In genomic region chr18:7579923-7580542, GRCh38 we compare ENCODE assay signal across 18 cellular contexts. TPM values are rescaled to one million over a fixed set of nuclear protein-coding genes. Genes with fewer than 3 reads are reported as not detected.
DNase-seq lines count a peak whose midpoint lies in the region; ATAC-seq, FAIRE-seq and TF ChIP-seq lines count a peak whose summit lies in the region.
"Had no signal": no experiment of that assay in that cellular context is flagged by ENCODE, and none has a peak within 500 bp of the region (broad histone marks: within the 10 kb centered on the region; RNA-seq: fewer than 3 reads in every experiment).

No MANE protein-coding gene starts in this region.

- peaks cover 20% of the 10 kb centered on the region for H3K79me1 ChIP-seq in mesendoderm (ENCODE audit: low read length)

- H2BK15ac ChIP-seq in mesendoderm (replicated peaks; ENCODE audit: low read depth) = no peak overlapping the region

- H4K5ac ChIP-seq in mesendoderm (ENCODE audit: low read length) = no peak overlapping the region

- no peak overlapping the region for H2BK5ac ChIP-seq in mesendoderm (ENCODE audit: low read length)

- H3K4me1 ChIP-seq in right cardiac atrium (ENCODE audit: control insufficient read depth, insufficient read depth, low read length) = peaks cover 7% of the 10 kb centered on the region
- H3K4me1 ChIP-seq in mesendoderm (ENCODE audit: control insufficient read depth, low read depth, low read length) = peaks cover 12% of the 10 kb centered on the region
- H3K4me1 ChIP-seq: BLaER1 had no signal

- no peak overlapping the region for H2BK120ac ChIP-seq in mesendoderm (ENCODE audit: low read depth, low read length)

- in situ Hi-C loops in brain microvascular endothelial cell (cut with HindIII; ENCODE audit: low pct_ligation_motif_present, low sequenced_read_pairs) = no loop called here

- H3K4me3 ChIP-seq in right cardiac atrium (ENCODE audit: low read length) (no peak overlapping the region), brain microvascular endothelial cell (ENCODE audit: low read depth, low read length) (no peak overlapping the region), mesendoderm (ENCODE audit: low read length) (no peak overlapping the region)
- H3K4me3 ChIP-seq: BLaER1 had no signal

- no peak overlapping the region for H3K18ac ChIP-seq in mesendoderm (ENCODE audit: low read length)

- peak; percentile 37 for ATAC-seq in Right ventricle myocardium inferior
- no peak for ATAC-seq in right cardiac atrium
- no peak for ATAC-seq in HG03442 (IDR thresholded peaks at IDR 0.05; ENCODE audit: unreplicated experiment)
- ATAC-seq: PC-3 had no signal

- no peak overlapping the region for H2AK5ac ChIP-seq in mesendoderm (ENCODE audit: low read length)

- no peak overlapping the region for H4K8ac ChIP-seq in mesendoderm (ENCODE audit: low read depth, low read length)

- peak overlapping the region; percentile 6 for H3K4ac ChIP-seq in mesendoderm (ENCODE audit: low read depth, low read length)

- no peak overlapping the region for H3K9ac ChIP-seq in mesendoderm (ENCODE audit: low read length)
- H3K9ac ChIP-seq: BLaER1 had no signal

- no peak for TF ChIP-seq CTCF in brain microvascular endothelial cell (IDR thresholded peaks at IDR 0.05; ENCODE audit: low read depth, low read length, missing control alignments)

- WGBS in right cardiac atrium = 69% methylated on average over 4 of the region's 4 CpGs
- WGBS in mesendoderm (ENCODE audit: extremely low coverage, insufficient coverage, low lambda C conversion rate) = no CpG with 5 or more reads among the region's 4 CpGs

- H3K56ac ChIP-seq in mesendoderm (ENCODE audit: low read length) = no peak overlapping the region

- FAIRE-seq in urothelium cell line (lab: Jason Lieb, UNC) = peak; percentile 74

- no peak overlapping the region for H3K23ac ChIP-seq in mesendoderm (ENCODE audit: low read length)

- H3K36me3 ChIP-seq in brain microvascular endothelial cell (replicated peaks) (no peaks in the 10 kb centered on the region), mesendoderm (ENCODE audit: control insufficient read depth, insufficient read depth, low read length) (no peaks in the 10 kb centered on the region)
- H3K36me3 ChIP-seq: BLaER1 had no signal

- H3K27ac ChIP-seq in right cardiac atrium (ENCODE audit: low read length) (no peak overlapping the region), brain microvascular endothelial cell (peak overlapping the region; percentile 28), mesendoderm (ENCODE audit: low read depth, low read length) (no peak overlapping the region)
- H3K27ac ChIP-seq: 22Rv1, BLaER1 had no signal

- H3K4me2 ChIP-seq in mesendoderm (ENCODE audit: low read length) = no peak overlapping the region
- H3K4me2 ChIP-seq: BLaER1 had no signal

- DNase-seq in Right ventricle myocardium inferior (ENCODE audit: missing footprints) = no peak
- no peak for DNase-seq in right cardiac atrium
- no peak for DNase-seq in brain microvascular endothelial cell
- no peak for DNase-seq in mesendoderm
- DNase-seq in urothelium cell line (ENCODE audit: low spot score) = no peak
- DNase-seq in iPS-NIHi11 (ENCODE audit: low spot score) = no peak
- no peak for DNase-seq in NCI-H2081 treated with DMSO at 0.1 percent for 48 hours (lab: John Stamatoyannopoulos, UW)
- DNase-seq: CD4-positive, CD25-positive, alpha-beta regulatory T cell; H9; NCI-H2029; NCI-H446 treated with DMSO at 0.1 percent for 48 hours; NCI-H526; NCI-H82; NK-92 treated with Interleukin-12 subunit alpha and Interleukin-12 subunit beta, amount 100 ng/mL, for 24 hours; PC-3 had no signal

- no peaks in the 10 kb centered on the region for H3K27me3 ChIP-seq in right cardiac atrium (ENCODE audit: control insufficient read depth, insufficient read depth)
- H3K27me3 ChIP-seq in brain microvascular endothelial cell (replicated peaks) = no peaks in the 10 kb centered on the region
- no peaks in the 10 kb centered on the region for H3K27me3 ChIP-seq in mesendoderm (ENCODE audit: insufficient read depth, low read length, poor library complexity)
- H3K27me3 ChIP-seq: BLaER1 had no signal

- intact Hi-C loops in Right ventricle myocardium inferior (cut with DNase I) (loop anchor here (5.0 to 10.0 kb wide), 4 partner anchors 37 to 365 kb away; no protein-coding TSS in a partner anchor), right cardiac atrium (cut with DNase I) (loop anchor here in 1 of 4 donors (10.0 kb wide), 1 partner anchor 175 kb away; no protein-coding TSS in a partner anchor)

- peaks cover 10% of the 10 kb centered on the region for H3K79me2 ChIP-seq in mesendoderm (ENCODE audit: control insufficient read depth, insufficient read depth, low read length)

- H3K9me3 ChIP-seq in right cardiac atrium (ENCODE audit: control insufficient read depth, low read length) = no peaks in the 10 kb centered on the region
- H3K9me3 ChIP-seq: BLaER1 had no signal

RNA-seq across cellular contexts. Expression of gene PTPRM, which starts 12.9 kb away (rescaled TPM):
- total RNA-seq in Right ventricle myocardium inferior (102 TPM), right cardiac atrium (10 to 100 TPM; 55.1 to 76.2 (median 62.9) TPM)
- polyA plus RNA-seq in right cardiac atrium = 81.5 TPM
- 11.5 TPM for polyA plus RNA-seq in mesendoderm (2013, experiment 1 of 2)
- 10.8 TPM for polyA plus RNA-seq in mesendoderm (2013, experiment 2 of 2)
